Comparison of ENCODE assay signal across 8 cellular contexts in the genomic region with DNA sequence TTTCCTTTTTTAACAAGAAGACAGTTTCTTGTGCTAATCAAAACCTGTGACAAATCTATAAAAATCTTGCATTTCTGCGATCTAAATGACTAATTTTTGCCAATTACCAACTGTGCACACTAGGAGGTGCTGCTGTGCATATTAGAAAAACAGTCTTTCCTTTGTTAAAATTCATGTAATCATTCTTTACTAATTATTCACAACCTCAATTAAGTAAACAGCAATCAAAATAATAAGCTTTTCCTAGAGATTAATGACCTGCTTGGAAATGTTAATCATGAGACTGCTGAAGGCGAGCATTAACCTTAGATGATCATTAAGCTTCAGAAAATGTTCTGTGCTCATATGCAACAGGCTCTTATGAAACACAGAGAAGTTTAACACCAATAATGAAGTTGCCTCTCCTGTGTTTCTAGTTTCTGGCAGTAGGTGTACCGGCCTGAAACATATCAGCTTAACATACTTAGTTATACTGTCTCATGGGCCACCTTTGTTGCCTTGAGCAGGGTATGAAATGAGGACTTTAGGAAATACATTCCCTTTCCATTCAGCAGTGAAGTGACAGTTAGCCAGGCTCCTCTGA. TPM values are rescaled to one million over a fixed set of nuclear protein-coding genes. Genes with fewer than 3 reads are reported as not detected.
DNase-seq lines count a peak whose midpoint lies in the region; ATAC-seq lines count a peak whose summit lies in the region.

No MANE protein-coding gene starts in this region.

- intact Hi-C loops in Right ventricle myocardium superior (cut with DNase I): loop anchor here (2.0 kb wide), 1 partner anchor 183 kb away; no protein-coding TSS in a partner anchor
- intact Hi-C loops in right cardiac atrium (cut with DNase I): loop anchor here in 3 of 4 donors (5.0 to 10.0 kb wide), 3 partner anchors 61 to 71 kb away; a partner anchor contains a TSS
- intact Hi-C loops in left ventricle myocardium superior (cut with micrococcal nuclease): loop anchor here (10.0 kb wide), 1 partner anchor 181 kb away; no protein-coding TSS in a partner anchor

- no peaks in the 10 kb centered on the region for H3K9me3 ChIP-seq in right cardiac atrium (ENCODE audit: control insufficient read depth, low read length)

- H3K4me3 ChIP-seq in right cardiac atrium (ENCODE audit: low read length): no peak overlapping the region

- no peak for DNase-seq in Right ventricle myocardium superior
- DNase-seq in right cardiac atrium: no peak
- peak; percentile 24 for DNase-seq in NCI-H1105 treated with DMSO at 0.1 percent for 48 hours (lab: John Stamatoyannopoulos, UW)
- DNase-seq in activated naive CD4-positive, alpha-beta T cell treated with anti-CD3 and anti-CD28 coated beads, Interleukin-2, amount 50 U/mL, for 16 hours: peak; percentile 24
- DNase-seq in left ventricle myocardium superior: no peak
- DNase-seq in stimulated activated CD4-positive, alpha-beta T cell treated with anti-CD3 and anti-CD28 coated beads, Interleukin-15, amount 100 ng/mL, for 24 hours: peak; percentile 44

- ATAC-seq in Right ventricle myocardium superior (ENCODE audit: poor library complexity) (peak; percentile 60), right cardiac atrium (no peak), left ventricle myocardium superior (peak; percentile 27), GM21737 (IDR thresholded peaks at IDR 0.05; ENCODE audit: unreplicated experiment) (no peak), GM18519 (IDR thresholded peaks at IDR 0.05; ENCODE audit: low FRiP score, unreplicated experiment) (no peak)

- no peaks in the 10 kb centered on the region for H3K4me1 ChIP-seq in right cardiac atrium (ENCODE audit: control insufficient read depth, insufficient read depth, low read length)

- H3K27me3 ChIP-seq in right cardiac atrium (ENCODE audit: control insufficient read depth, insufficient read depth): no peaks in the 10 kb centered on the region

- WGBS in right cardiac atrium: 11% methylated on average over 3 of the region's 3 CpGs

- H3K27ac ChIP-seq in right cardiac atrium (ENCODE audit: low read length): no peak overlapping the region

RNA-seq across cellular contexts. Expression of a gene that starts 17.7 kb away (rescaled TPM):
- 5.1 TPM for total RNA-seq in Right ventricle myocardium superior
- 1 to 10 TPM; 3.4 to 9.4 (median 4.9) TPM for total RNA-seq in right cardiac atrium
- 3.2 TPM for polyA plus RNA-seq in right cardiac atrium
- 6.0 TPM for total RNA-seq in left ventricle myocardium superior

RNA-seq across cellular contexts. Expression of a gene that starts 18.5 kb away (rescaled TPM):
- not detected for total RNA-seq in Right ventricle myocardium superior
- total RNA-seq in right cardiac atrium: under 1 TPM; 0.11 to 0.59 (median 0.49) TPM
- polyA plus RNA-seq in right cardiac atrium: 0.25 TPM
- total RNA-seq in left ventricle myocardium superior: not detected

RNA-seq across cellular contexts. Expression of a gene that starts 44.4 kb away (rescaled TPM):
- total RNA-seq in Right ventricle myocardium superior (not detected), right cardiac atrium (under 1 TPM in 2 of 4 donors, not detected in 2; 0.15 to 0.25 TPM), left ventricle myocardium superior (not detected)
- polyA plus RNA-seq in right cardiac atrium: 0.09 TPM

Comparison
In these comparisons a context has a peak if more than half of its experiments do, and no peak if none do; other contexts are left out.
1. ATAC-seq: peak in Right ventricle myocardium superior (single experiment) and left ventricle myocardium superior (single experiment); none in right cardiac atrium (0 of 2), GM21737 (single experiment) and GM18519 (single experiment).
2. DNase-seq: peak in NCI-H1105 treated with DMSO at 0.1 percent for 48 hours (single experiment), activated naive CD4-positive, alpha-beta T cell treated with anti-CD3 and anti-CD28 coated beads, Interleukin-2, amount 50 U/mL, for 16 hours (single experiment) and stimulated activated CD4-positive, alpha-beta T cell treated with anti-CD3 and anti-CD28 coated beads, Interleukin-15, amount 100 ng/mL, for 24 hours (single experiment); none in Right ventricle myocardium superior (single experiment), right cardiac atrium (0 of 3) and left ventricle myocardium superior (single experiment).